17 cellular contexts compared by ENCODE assay signal in the genomic region with DNA sequence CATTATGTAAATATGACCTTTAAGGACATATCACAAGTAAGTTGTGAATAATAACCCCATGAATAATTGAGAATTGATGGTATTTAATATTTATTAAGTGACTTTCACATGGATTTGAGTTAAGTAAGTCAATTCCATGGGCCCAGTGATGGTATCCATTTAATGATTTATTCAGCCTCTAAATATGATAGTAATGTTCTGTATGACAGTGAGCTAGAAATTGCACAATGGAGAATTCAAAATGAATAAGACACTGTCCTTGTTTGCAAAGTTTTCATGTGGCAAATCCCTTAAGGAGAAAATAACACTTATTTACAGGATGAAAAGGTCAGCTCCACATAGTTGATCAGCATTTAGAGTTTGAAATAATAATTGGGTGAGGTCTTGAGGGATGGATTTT.
"Had no signal": no experiment of that assay in that cellular context is flagged by ENCODE, and none has a peak within 500 bp of the region (broad histone marks: within the 10 kb centered on the region; RNA-seq: fewer than 3 reads in every experiment).

No MANE protein-coding gene starts in this region.

- H3K4me3 Mint-ChIP-seq: naive thymus-derived CD4-positive, alpha-beta T cell; nephron progenitor cell had no signal

- H3K27ac Mint-ChIP-seq: naive thymus-derived CD4-positive, alpha-beta T cell; nephron progenitor cell had no signal

- H3K27me3 ChIP-seq: foreskin keratinocyte, hepatocyte, ovary, upper lobe of left lung, uterus had no signal

- H2AFZ ChIP-seq: hepatocyte had no signal

- H3K4me2 ChIP-seq: hepatocyte had no signal

- DNase-seq: effector memory CD4-positive, alpha-beta T cell; foreskin keratinocyte; head of caudate nucleus; left colon; left ventricle myocardium superior; mesendoderm; naive thymus-derived CD4-positive, alpha-beta T cell; nephron progenitor cell; ovary; right cardiac atrium; stimulated activated CD4-positive, alpha-beta T cell treated with anti-CD3 and anti-CD28 coated beads, Interleukin-2, amount 100 ng/mL, for 48 hours; stimulated activated naive CD4-positive, alpha-beta T cell treated with Interleukin-2 at 50 U/mL for 16 hours; upper lobe of left lung; uterus had no signal

- FAIRE-seq: endometrium had no signal

- H3K36me3 ChIP-seq: ovary, upper lobe of left lung, uterus had no signal

- H3K9me3 Mint-ChIP-seq: naive thymus-derived CD4-positive, alpha-beta T cell; nephron progenitor cell had no signal

- H3K9me3 ChIP-seq: ovary, upper lobe of left lung, uterus had no signal

- H3K4me1 ChIP-seq: upper lobe of left lung, uterus had no signal

- H3K27ac ChIP-seq: foreskin keratinocyte, hepatocyte, ovary, upper lobe of left lung, uterus had no signal

- H3K4me1 Mint-ChIP-seq: naive thymus-derived CD4-positive, alpha-beta T cell; nephron progenitor cell had no signal

- H3K4me3 ChIP-seq: hepatocyte, ovary, smooth muscle cell, upper lobe of left lung, uterus had no signal

- H3K36me3 Mint-ChIP-seq: naive thymus-derived CD4-positive, alpha-beta T cell had no signal
